ENCODE assay signal across 1 cellular context in the genomic region with DNA sequence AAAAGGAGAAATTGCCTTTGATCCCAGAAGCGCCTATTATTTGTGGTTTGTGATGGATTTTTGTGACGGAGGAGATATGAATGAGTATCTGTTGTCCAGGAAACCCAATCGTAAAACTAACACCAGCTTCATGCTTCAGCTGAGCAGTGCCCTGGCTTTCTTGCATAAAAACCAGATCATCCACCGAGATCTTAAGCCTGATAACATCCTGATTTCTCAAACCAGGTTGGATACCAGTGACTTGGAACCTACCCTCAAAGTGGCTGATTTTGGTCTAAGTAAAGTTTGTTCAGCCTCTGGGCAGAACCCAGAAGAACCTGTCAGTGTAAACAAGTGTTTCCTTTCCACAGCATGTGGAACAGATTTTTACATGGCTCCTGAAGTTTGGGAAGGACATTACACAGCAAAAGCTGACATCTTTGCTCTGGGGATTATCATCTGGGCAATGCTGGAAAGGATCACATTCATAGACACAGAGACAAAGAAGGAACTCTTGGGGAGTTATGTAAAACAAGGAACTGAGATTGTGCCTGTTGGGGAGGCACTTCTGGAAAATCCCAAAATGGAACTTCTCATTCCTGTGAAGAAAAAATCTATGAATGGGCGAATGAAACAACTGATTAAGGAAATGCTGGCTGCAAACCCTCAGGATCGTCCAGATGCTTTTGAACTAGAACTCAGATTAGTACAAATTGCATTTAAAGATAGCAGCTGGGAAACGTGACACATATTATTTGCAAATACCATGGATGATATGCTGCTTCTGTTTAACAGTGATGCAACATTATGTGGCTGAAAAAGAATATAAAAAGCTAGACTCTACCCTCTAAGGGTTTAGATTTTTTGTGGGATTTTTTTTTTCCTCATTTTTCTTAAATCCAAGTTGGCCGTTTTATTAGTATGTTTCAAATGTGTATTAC.
TF ChIP-seq lines count a peak whose summit lies in the region.

No MANE protein-coding gene starts in this region.

TF ChIP-seq in K562, 482 proteins besides CTCF, POLR2A, EP300 and RAD21 (continued from another document and continues in another):
- TF ChIP-seq, protein P1, sequence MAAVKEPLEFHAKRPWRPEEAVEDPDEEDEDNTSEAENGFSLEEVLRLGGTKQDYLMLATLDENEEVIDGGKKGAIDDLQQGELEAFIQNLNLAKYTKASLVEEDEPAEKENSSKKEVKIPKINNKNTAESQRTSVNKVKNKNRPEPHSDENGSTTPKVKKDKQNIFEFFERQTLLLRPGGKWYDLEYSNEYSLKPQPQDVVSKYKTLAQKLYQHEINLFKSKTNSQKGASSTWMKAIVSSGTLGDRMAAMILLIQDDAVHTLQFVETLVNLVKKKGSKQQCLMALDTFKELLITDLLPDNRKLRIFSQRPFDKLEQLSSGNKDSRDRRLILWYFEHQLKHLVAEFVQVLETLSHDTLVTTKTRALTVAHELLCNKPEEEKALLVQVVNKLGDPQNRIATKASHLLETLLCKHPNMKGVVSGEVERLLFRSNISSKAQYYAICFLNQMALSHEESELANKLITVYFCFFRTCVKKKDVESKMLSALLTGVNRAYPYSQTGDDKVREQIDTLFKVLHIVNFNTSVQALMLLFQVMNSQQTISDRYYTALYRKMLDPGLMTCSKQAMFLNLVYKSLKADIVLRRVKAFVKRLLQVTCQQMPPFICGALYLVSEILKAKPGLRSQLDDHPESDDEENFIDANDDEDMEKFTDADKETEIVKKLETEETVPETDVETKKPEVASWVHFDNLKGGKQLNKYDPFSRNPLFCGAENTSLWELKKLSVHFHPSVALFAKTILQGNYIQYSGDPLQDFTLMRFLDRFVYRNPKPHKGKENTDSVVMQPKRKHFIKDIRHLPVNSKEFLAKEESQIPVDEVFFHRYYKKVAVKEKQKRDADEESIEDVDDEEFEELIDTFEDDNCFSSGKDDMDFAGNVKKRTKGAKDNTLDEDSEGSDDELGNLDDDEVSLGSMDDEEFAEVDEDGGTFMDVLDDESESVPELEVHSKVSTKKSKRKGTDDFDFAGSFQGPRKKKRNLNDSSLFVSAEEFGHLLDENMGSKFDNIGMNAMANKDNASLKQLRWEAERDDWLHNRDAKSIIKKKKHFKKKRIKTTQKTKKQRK (IDR thresholded peaks at IDR 0.05; ENCODE audit: borderline replicate concordance, low read depth, low read length), result no peak
- no peak for TF ChIP-seq U2AF1 (optimal IDR thresholded peaks at IDR 0.05; ENCODE audit: low read depth, low read length)
- TF ChIP-seq RBM22 (IDR thresholded peaks at IDR 0.05; ENCODE audit: low read depth, low read length, poor library complexity, severe bottlenecking), result no peak
- TF ChIP-seq, protein P2, sequence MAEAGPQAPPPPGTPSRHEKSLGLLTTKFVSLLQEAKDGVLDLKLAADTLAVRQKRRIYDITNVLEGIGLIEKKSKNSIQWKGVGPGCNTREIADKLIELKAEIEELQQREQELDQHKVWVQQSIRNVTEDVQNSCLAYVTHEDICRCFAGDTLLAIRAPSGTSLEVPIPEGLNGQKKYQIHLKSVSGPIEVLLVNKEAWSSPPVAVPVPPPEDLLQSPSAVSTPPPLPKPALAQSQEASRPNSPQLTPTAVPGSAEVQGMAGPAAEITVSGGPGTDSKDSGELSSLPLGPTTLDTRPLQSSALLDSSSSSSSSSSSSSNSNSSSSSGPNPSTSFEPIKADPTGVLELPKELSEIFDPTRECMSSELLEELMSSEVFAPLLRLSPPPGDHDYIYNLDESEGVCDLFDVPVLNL (CRISPR knock-in tag; IDR thresholded peaks at IDR 0.05; ENCODE audit: low read depth), result no peak
- no peak for TF ChIP-seq NR1H2 (CRISPR knock-in tag; IDR thresholded peaks at IDR 0.05)
- TF ChIP-seq TAL1 (IDR thresholded peaks at IDR 0.05), result peak; percentile 74
- no peak for TF ChIP-seq ZNF354B (CRISPR knock-in tag; IDR thresholded peaks at IDR 0.05)
- TF ChIP-seq PHB2 (IDR thresholded peaks at IDR 0.05; ENCODE audit: low read depth), result no peak
- TF ChIP-seq CHCHD3 (CRISPR knock-in tag; IDR thresholded peaks at IDR 0.05), result no peak
- TF ChIP-seq NONO (IDR thresholded peaks at IDR 0.05; ENCODE audit: low read depth in 2 of 2, low read length in 1 of 2), result no peak; a peak in 1 of 4 replicates
- TF ChIP-seq, protein P3, sequence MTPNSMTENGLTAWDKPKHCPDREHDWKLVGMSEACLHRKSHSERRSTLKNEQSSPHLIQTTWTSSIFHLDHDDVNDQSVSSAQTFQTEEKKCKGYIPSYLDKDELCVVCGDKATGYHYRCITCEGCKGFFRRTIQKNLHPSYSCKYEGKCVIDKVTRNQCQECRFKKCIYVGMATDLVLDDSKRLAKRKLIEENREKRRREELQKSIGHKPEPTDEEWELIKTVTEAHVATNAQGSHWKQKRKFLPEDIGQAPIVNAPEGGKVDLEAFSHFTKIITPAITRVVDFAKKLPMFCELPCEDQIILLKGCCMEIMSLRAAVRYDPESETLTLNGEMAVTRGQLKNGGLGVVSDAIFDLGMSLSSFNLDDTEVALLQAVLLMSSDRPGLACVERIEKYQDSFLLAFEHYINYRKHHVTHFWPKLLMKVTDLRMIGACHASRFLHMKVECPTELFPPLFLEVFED (CRISPR knock-in tag; conservative IDR thresholded peaks at IDR 0.05), result no peak
- TF ChIP-seq TFAM (CRISPR knock-in tag; conservative IDR thresholded peaks at IDR 0.05), result no peak
- no peak for TF ChIP-seq BMI1 (IDR thresholded peaks at IDR 0.05; ENCODE audit: low read length)
- TF ChIP-seq ZNF717 (CRISPR knock-in tag; IDR thresholded peaks at IDR 0.05), result no peak
- TF ChIP-seq, protein P4, sequence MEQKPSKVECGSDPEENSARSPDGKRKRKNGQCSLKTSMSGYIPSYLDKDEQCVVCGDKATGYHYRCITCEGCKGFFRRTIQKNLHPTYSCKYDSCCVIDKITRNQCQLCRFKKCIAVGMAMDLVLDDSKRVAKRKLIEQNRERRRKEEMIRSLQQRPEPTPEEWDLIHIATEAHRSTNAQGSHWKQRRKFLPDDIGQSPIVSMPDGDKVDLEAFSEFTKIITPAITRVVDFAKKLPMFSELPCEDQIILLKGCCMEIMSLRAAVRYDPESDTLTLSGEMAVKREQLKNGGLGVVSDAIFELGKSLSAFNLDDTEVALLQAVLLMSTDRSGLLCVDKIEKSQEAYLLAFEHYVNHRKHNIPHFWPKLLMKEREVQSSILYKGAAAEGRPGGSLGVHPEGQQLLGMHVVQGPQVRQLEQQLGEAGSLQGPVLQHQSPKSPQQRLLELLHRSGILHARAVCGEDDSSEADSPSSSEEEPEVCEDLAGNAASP (IDR thresholded peaks at IDR 0.05), result no peak
- TF ChIP-seq EP400 (IDR thresholded peaks at IDR 0.05), result no peak
- TF ChIP-seq, protein P5, sequence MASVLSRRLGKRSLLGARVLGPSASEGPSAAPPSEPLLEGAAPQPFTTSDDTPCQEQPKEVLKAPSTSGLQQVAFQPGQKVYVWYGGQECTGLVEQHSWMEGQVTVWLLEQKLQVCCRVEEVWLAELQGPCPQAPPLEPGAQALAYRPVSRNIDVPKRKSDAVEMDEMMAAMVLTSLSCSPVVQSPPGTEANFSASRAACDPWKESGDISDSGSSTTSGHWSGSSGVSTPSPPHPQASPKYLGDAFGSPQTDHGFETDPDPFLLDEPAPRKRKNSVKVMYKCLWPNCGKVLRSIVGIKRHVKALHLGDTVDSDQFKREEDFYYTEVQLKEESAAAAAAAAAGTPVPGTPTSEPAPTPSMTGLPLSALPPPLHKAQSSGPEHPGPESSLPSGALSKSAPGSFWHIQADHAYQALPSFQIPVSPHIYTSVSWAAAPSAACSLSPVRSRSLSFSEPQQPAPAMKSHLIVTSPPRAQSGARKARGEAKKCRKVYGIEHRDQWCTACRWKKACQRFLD (CRISPR knock-in tag; IDR thresholded peaks at IDR 0.05), result peak; percentile 75
- TF ChIP-seq STAG1 (CRISPR knock-in tag; IDR thresholded peaks at IDR 0.05; ENCODE audit: borderline replicate concordance), result no peak
- peak; percentile 95 for TF ChIP-seq SMARCB1 (IDR thresholded peaks at IDR 0.05; ENCODE audit: insufficient read length, low read depth)
- TF ChIP-seq ELF4 (CRISPR knock-in tag; IDR thresholded peaks at IDR 0.05), result no peak
- TF ChIP-seq ZNF507 (tag; conservative IDR thresholded peaks at IDR 0.05), result no peak
- TF ChIP-seq, protein P6, sequence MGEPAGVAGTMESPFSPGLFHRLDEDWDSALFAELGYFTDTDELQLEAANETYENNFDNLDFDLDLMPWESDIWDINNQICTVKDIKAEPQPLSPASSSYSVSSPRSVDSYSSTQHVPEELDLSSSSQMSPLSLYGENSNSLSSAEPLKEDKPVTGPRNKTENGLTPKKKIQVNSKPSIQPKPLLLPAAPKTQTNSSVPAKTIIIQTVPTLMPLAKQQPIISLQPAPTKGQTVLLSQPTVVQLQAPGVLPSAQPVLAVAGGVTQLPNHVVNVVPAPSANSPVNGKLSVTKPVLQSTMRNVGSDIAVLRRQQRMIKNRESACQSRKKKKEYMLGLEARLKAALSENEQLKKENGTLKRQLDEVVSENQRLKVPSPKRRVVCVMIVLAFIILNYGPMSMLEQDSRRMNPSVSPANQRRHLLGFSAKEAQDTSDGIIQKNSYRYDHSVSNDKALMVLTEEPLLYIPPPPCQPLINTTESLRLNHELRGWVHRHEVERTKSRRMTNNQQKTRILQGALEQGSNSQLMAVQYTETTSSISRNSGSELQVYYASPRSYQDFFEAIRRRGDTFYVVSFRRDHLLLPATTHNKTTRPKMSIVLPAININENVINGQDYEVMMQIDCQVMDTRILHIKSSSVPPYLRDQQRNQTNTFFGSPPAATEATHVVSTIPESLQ (CRISPR knock-in tag; IDR thresholded peaks at IDR 0.05), result no peak
- no peak for TF ChIP-seq MYC (IDR thresholded peaks at IDR 0.05; ENCODE audit: low read depth, low read length)
- no peak for TF ChIP-seq MYC (CRISPR knock-in tag; IDR thresholded peaks at IDR 0.05; ENCODE audit: borderline replicate concordance, low read depth)
- no peak for TF ChIP-seq NFYB (IDR thresholded peaks at IDR 0.05; ENCODE audit: extremely low read depth, insufficient read length)
- no peak for TF ChIP-seq TBP (optimal IDR thresholded peaks at IDR 0.05; ENCODE audit: low read depth, low read length)
- TF ChIP-seq, protein P7, sequence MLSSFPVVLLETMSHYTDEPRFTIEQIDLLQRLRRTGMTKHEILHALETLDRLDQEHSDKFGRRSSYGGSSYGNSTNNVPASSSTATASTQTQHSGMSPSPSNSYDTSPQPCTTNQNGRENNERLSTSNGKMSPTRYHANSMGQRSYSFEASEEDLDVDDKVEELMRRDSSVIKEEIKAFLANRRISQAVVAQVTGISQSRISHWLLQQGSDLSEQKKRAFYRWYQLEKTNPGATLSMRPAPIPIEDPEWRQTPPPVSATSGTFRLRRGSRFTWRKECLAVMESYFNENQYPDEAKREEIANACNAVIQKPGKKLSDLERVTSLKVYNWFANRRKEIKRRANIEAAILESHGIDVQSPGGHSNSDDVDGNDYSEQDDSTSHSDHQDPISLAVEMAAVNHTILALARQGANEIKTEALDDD (IDR thresholded peaks at IDR 0.05), result peak; percentile 59; the same call in 1 of the 2 replicates
- TF ChIP-seq GABPB1 (CRISPR knock-in tag; IDR thresholded peaks at IDR 0.05), result no peak
- TF ChIP-seq ELF1 (tag; IDR thresholded peaks at IDR 0.05), result no peak
- TF ChIP-seq ESRRA (IDR thresholded peaks at IDR 0.05; ENCODE audit: borderline replicate concordance, low read depth), result no peak
- TF ChIP-seq PTBP1 (IDR thresholded peaks at IDR 0.05; ENCODE audit: low read depth, low read length), result no peak
- TF ChIP-seq TCFL5 (CRISPR knock-in tag; conservative IDR thresholded peaks at IDR 0.05), result no peak
- TF ChIP-seq ETV5 (CRISPR knock-in tag; IDR thresholded peaks at IDR 0.05; ENCODE audit: low read depth), result no peak
- no peak for TF ChIP-seq FOXP1 (CRISPR knock-in tag; IDR thresholded peaks at IDR 0.05)
- no peak for TF ChIP-seq KDM2B (CRISPR knock-in tag; IDR thresholded peaks at IDR 0.05)
- TF ChIP-seq ETV1 (tag; conservative IDR thresholded peaks at IDR 0.05; ENCODE audit: low read depth), result no peak
- TF ChIP-seq NUFIP1 (IDR thresholded peaks at IDR 0.05; ENCODE audit: partially characterized antibody), result no peak
- peak; percentile 49; the same call in 1 of the 2 replicates for TF ChIP-seq DPF2 (IDR thresholded peaks at IDR 0.05)
- TF ChIP-seq, protein P8, sequence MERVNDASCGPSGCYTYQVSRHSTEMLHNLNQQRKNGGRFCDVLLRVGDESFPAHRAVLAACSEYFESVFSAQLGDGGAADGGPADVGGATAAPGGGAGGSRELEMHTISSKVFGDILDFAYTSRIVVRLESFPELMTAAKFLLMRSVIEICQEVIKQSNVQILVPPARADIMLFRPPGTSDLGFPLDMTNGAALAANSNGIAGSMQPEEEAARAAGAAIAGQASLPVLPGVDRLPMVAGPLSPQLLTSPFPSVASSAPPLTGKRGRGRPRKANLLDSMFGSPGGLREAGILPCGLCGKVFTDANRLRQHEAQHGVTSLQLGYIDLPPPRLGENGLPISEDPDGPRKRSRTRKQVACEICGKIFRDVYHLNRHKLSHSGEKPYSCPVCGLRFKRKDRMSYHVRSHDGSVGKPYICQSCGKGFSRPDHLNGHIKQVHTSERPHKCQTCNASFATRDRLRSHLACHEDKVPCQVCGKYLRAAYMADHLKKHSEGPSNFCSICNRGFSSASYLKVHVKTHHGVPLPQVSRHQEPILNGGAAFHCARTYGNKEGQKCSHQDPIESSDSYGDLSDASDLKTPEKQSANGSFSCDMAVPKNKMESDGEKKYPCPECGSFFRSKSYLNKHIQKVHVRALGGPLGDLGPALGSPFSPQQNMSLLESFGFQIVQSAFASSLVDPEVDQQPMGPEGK (CRISPR knock-in tag; IDR thresholded peaks at IDR 0.05; ENCODE audit: borderline replicate concordance), result no peak
- TF ChIP-seq ZNF551 (CRISPR knock-in tag; IDR thresholded peaks at IDR 0.05), result no peak
- no peak for TF ChIP-seq MCM2 (IDR thresholded peaks at IDR 0.05; ENCODE audit: low read depth)
- no peak for TF ChIP-seq SIX5 (IDR thresholded peaks at IDR 0.05; ENCODE audit: borderline replicate concordance in 1 of 2, insufficient read depth in 1 of 2, low read depth in 1 of 2, low read length in 2 of 2)
- TF ChIP-seq, protein P9, sequence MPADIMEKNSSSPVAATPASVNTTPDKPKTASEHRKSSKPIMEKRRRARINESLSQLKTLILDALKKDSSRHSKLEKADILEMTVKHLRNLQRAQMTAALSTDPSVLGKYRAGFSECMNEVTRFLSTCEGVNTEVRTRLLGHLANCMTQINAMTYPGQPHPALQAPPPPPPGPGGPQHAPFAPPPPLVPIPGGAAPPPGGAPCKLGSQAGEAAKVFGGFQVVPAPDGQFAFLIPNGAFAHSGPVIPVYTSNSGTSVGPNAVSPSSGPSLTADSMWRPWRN (IDR thresholded peaks at IDR 0.05; ENCODE audit: low read depth), result no peak
- TF ChIP-seq YBX1 (IDR thresholded peaks at IDR 0.05), result no peak
- TF ChIP-seq, protein P10, sequence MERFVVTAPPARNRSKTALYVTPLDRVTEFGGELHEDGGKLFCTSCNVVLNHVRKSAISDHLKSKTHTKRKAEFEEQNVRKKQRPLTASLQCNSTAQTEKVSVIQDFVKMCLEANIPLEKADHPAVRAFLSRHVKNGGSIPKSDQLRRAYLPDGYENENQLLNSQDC (CRISPR knock-in tag; IDR thresholded peaks at IDR 0.05), result no peak
- TF ChIP-seq SMARCA4 (IDR thresholded peaks at IDR 0.05), result no peak
- TF ChIP-seq PYGO2 (tag; IDR thresholded peaks at IDR 0.05), result no peak
- TF ChIP-seq POLR2AphosphoS2 (IDR thresholded peaks at IDR 0.05; ENCODE audit: low read length), result no peak
- TF ChIP-seq ZNF408 (CRISPR knock-in tag; IDR thresholded peaks at IDR 0.05; ENCODE audit: low read depth), result no peak
- TF ChIP-seq NFIX (CRISPR knock-in tag; IDR thresholded peaks at IDR 0.05; ENCODE audit: low read depth), result no peak
- TF ChIP-seq, protein P11, sequence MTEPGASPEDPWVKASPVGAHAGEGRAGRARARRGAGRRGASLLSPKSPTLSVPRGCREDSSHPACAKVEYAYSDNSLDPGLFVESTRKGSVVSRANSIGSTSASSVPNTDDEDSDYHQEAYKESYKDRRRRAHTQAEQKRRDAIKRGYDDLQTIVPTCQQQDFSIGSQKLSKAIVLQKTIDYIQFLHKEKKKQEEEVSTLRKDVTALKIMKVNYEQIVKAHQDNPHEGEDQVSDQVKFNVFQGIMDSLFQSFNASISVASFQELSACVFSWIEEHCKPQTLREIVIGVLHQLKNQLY (CRISPR knock-in tag; conservative IDR thresholded peaks at IDR 0.05), result no peak
